Comparison of ENCODE assay signal across 12 cellular contexts in genomic region chr4:71217688-71218087, GRCh38.
"Had no signal": no experiment of that assay in that cellular context is flagged by ENCODE, and none has a peak within 500 bp of the region (broad histone marks: within the 10 kb centered on the region; RNA-seq: fewer than 3 reads in every experiment).

No MANE protein-coding gene starts in this region.

- H3K4me1 ChIP-seq: testis had no signal

- H3K9me3 ChIP-seq: gastroesophageal sphincter, psoas muscle, testis had no signal

- H3K4me3 ChIP-seq: gastroesophageal sphincter, psoas muscle, testis had no signal

- H3K27me3 ChIP-seq: gastroesophageal sphincter, testis had no signal

- ATAC-seq: activated CD8-positive, alpha-beta T cell treated with anti-CD3 and anti-CD28 coated beads, Interleukin-2, amount 10 ng/mL, durations not matched to agents 7 days and 5 days; gastroesophageal sphincter; WTC11 had no signal

- H3K36me3 ChIP-seq: gastroesophageal sphincter had no signal

- DNase-seq: activated CD4-positive, alpha-beta T cell treated with anti-CD3 and anti-CD28 coated beads for 48 hours; activated CD8-positive, alpha-beta T cell treated with anti-CD3 and anti-CD28 coated beads, Interleukin-2, amount 10 ng/mL, durations not matched to agents 7 days and 5 days; activated naive CD4-positive, alpha-beta T cell treated with Interleukin-2 at 50 U/mL for 16 hours; caudate nucleus; cortex of kidney; effector CD8-positive, alpha-beta T cell; psoas muscle; stimulated activated CD4-positive, alpha-beta T cell treated with anti-CD3 and anti-CD28 coated beads, Interleukin-2, amount 100 ng/mL, for 48 hours; stimulated activated CD8-positive, alpha-beta memory T cell treated with anti-CD3 and anti-CD28 coated beads, Interleukin-4, amount 100 ng/mL, for 48 hours; testis had no signal

- H3K27ac ChIP-seq: gastroesophageal sphincter, psoas muscle, testis had no signal
